Comparison of ENCODE assay signal across 16 cellular contexts in the genomic region with DNA sequence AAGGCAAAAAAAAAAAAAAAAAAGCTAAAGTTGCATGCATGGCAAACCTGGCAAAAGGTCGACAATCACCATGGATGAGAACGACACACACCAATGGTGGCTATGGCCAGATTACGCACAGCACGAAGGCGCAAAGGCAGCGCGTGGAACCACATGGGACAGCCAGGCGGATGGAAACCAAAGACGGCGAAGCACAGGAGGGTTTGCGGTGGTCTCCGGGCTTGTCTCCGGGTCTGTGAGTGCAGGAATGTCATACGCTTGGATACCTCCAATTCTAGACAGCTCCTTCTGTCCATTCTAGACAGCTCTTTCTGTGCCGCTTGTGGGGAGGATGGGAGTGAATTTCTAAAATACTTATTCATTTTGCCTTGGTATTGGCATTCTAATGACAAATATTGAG.
"Had no signal": no experiment of that assay in that cellular context is flagged by ENCODE, and none has a peak within 500 bp of the region (broad histone marks: within the 10 kb centered on the region; RNA-seq: fewer than 3 reads in every experiment).

No MANE protein-coding gene starts in this region.

- H3K4me2 ChIP-seq: SK-N-SH had no signal

- H3K9me3 ChIP-seq: MG63, SK-N-SH had no signal

- H3K36me3 ChIP-seq: MG63 had no signal

- H3K9me2 ChIP-seq: SK-N-SH had no signal

- DNase-seq: KBM-7, MG63, NCI-H1092, NCI-H1417 treated with DMSO at 0.1 percent for 48 hours, NCI-H146, NCI-H1694 treated with DMSO at 0.1 percent for 48 hours, NCI-H1930, NCI-H2081, NCI-H2107, NCI-H2227 treated with DMSO at 0.1 percent for 48 hours, NCI-H526 treated with DMSO at 0.1 percent for 48 hours, NCI-H748 treated with DMSO at 0.1 percent for 48 hours, RPMI8226, SHP77, SK-N-SH, SW 1271 had no signal

- H3K9ac ChIP-seq: SK-N-SH had no signal

- H3K4me3 ChIP-seq: MG63 had no signal
